ENCODE assay signal across 8 cellular contexts in genomic region chr17:69501591-69502468, GRCh38.
DNase-seq lines count a peak whose midpoint lies in the region; ATAC-seq and TF ChIP-seq lines count a peak whose summit lies in the region.

No MANE protein-coding gene starts in this region.

- TF ChIP-seq CTCF in right lobe of liver (IDR thresholded peaks at IDR 0.05): no peak
- no peak for TF ChIP-seq CTCF in testis (IDR thresholded peaks at IDR 0.05)

- H3K4me1 ChIP-seq in ACC112 (ENCODE audit: control insufficient read depth, insufficient read depth, low read length, unreplicated experiment) (no peaks in the 10 kb centered on the region), right lobe of liver (peaks cover 0 to 18% (median 5%) of the 10 kb centered on the region in 4 donors), testis (no peaks in the 10 kb centered on the region)

- 11% methylated on average over 14 of the region's 14 CpGs for WGBS in right lobe of liver (ENCODE audit: insufficient coverage, low coverage, low lambda C conversion rate, missing lambda C conversion rate)
- 30 to 42% methylated on average over 14 of the region's 14 CpGs for whole genome bisulfite sequencing in testis, 2 donors

- peak overlapping the region; percentile 61 for H2AFZ ChIP-seq in ACC112 (ENCODE audit: low read length, unreplicated experiment)

- H3K27me3 ChIP-seq in ACC112 (ENCODE audit: insufficient read depth, low read length): 0 out of 2 replicates have a peak, but pooled peaks cover 3% of the 10 kb centered on the region
- no peaks in the 10 kb centered on the region for H3K27me3 ChIP-seq in right lobe of liver
- no peaks in the 10 kb centered on the region for H3K27me3 ChIP-seq in testis

- H3K36me3 ChIP-seq in ACC112 (ENCODE audit: insufficient read depth, low read length): no peaks in the 10 kb centered on the region
- H3K36me3 ChIP-seq in right lobe of liver: no peaks in the 10 kb centered on the region
- H3K36me3 ChIP-seq in testis (ENCODE audit: low read depth, missing control alignments): no peaks in the 10 kb centered on the region

- TF ChIP-seq POLR2A in right lobe of liver (IDR thresholded peaks at IDR 0.05) (no peak), testis (IDR thresholded peaks at IDR 0.05) (no peak)

- H3K9me3 ChIP-seq in right lobe of liver (no peaks in the 10 kb centered on the region), testis (no peaks in the 10 kb centered on the region)

- ATAC-seq in GM19463 (IDR thresholded peaks at IDR 0.05; ENCODE audit: unreplicated experiment) (peak; percentile 37), right lobe of liver (peak; percentile 77 to 86 (median 83))

- H3K27ac ChIP-seq in ACC112 (ENCODE audit: low read depth, low read length) (no peak overlapping the region), cingulate gyrus (ENCODE audit: low read depth, low read length) (peak overlapping the region; percentile 41), right lobe of liver (peak overlapping the region in 2 of 3 donors; percentile 6 to 34), testis (peak overlapping the region in 1 of 2 donors; percentile 48)

- intact Hi-C loops in right lobe of liver (cut with DNase I): no loop called here
- intact Hi-C loops in testis (cut with DNase I; ENCODE audit: low total_unique reads): no loop called here

- DNase-seq in NCI-H2196 (lab: John Stamatoyannopoulos, UW; ENCODE audit: unreplicated experiment) (peak; percentile 61), right lobe of liver (peak in 1 of 3 donors; percentile 49), testis (peak; percentile 32), RPMI8226 (no peak), UCSD-AML1 (lab: John Stamatoyannopoulos, UW; ENCODE audit: unreplicated experiment) (no peak)

- peak overlapping the region; percentile 30 for H3K4me3 ChIP-seq in ACC112 (ENCODE audit: low read depth, low read length)
- H3K4me3 ChIP-seq in right lobe of liver: peak overlapping the region; percentile 2 to 41 (median 38)
- H3K4me3 ChIP-seq in testis: no peak overlapping the region

- no peaks in the 10 kb centered on the region for H3K79me2 ChIP-seq in ACC112 (ENCODE audit: control insufficient read depth, insufficient read depth, low read length, unreplicated experiment)

Comparison
In these comparisons a context has a peak if more than half of its experiments do, and no peak if none do; other contexts are left out.
1. H3K4me3 ChIP-seq: peak in ACC112 (single experiment) and right lobe of liver (3 of 3); none in testis (0 of 2).
2. DNase-seq: peak in NCI-H2196 (single experiment) and testis (single experiment); none in RPMI8226 (single experiment) and UCSD-AML1 (single experiment).